ENCODE assay signal across 17 cellular contexts in genomic region chr4:53307819-53308773, GRCh38. TPM values are rescaled to one million over a fixed set of nuclear protein-coding genes. Genes with fewer than 3 reads are reported as not detected.
DNase-seq lines count a peak whose midpoint lies in the region; ATAC-seq, FAIRE-seq and TF ChIP-seq lines count a peak whose summit lies in the region.
"Had no signal": no experiment of that assay in that cellular context is flagged by ENCODE, and none has a peak within 500 bp of the region (broad histone marks: within the 10 kb centered on the region; RNA-seq: fewer than 3 reads in every experiment).

No MANE protein-coding gene starts in this region.

- H3K4me1 ChIP-seq in tibial artery = peaks cover 0 to 11% (median 0%) of the 10 kb centered on the region in 4 donors
- H3K4me1 ChIP-seq: SJSA1 had no signal

- peak; percentile 9 for DNase-seq in EH (ENCODE audit: low read depth)
- DNase-seq in Kasumi-1 (lab: John Stamatoyannopoulos, UW) = peak; percentile 100
- DNase-seq in dermis blood vessel endothelial cell = peak; percentile 8
- no peak for DNase-seq in D721Med (ENCODE audit: insufficient read length, low spot score)
- DNase-seq in tibial artery = no peak
- no peak for DNase-seq in MCF 10A (ENCODE audit: unreplicated experiment)
- DNase-seq in putamen (ENCODE audit: low spot score) = no peak
- DNase-seq: activated CD4-positive, alpha-beta T cell treated with anti-CD3 and anti-CD28 coated beads, Interleukin-2, amount 10 ng/mL, durations not matched to agents 24 days and 14 days; activated gamma-delta T cell treated with Interleukin-2 at 50 U/mL for 16 hours; DND-41; H9; NCI-H1105; NCI-H774; small intestine had no signal

- no peak overlapping the region for H3K27ac Mint-ChIP-seq in MCF 10A (ENCODE audit: low read depth, unreplicated experiment)
- H3K27ac Mint-ChIP-seq: activated CD4-positive, alpha-beta T cell treated with anti-CD3 and anti-CD28 coated beads, Interleukin-2, amount 10 ng/mL, durations not matched to agents 24 days and 14 days; H9 had no signal

- POLR2A ChIA-PET in MCF 10A (lab: Yijun Ruan, JAX) = interaction anchor here (0.7 kb wide), 1 partner anchor 75 kb away, joined by 3 read pairs; no protein-coding TSS in a partner anchor

- no peaks in the 10 kb centered on the region for H3K9me3 Mint-ChIP-seq in MCF 10A (ENCODE audit: unreplicated experiment)

- peak overlapping the region in 1 of 2 donors; percentile 7 for H3K4me3 ChIP-seq in tibial artery
- H3K4me3 ChIP-seq: SJSA1 had no signal

- H3K27ac ChIP-seq in tibial artery = peak overlapping the region in 1 of 2 donors; percentile 42
- H3K27ac ChIP-seq: SJSA1 had no signal

- H3K27me3 ChIP-seq in tibial artery = no peaks in the 10 kb centered on the region
- H3K27me3 ChIP-seq: SJSA1 had no signal

- ATAC-seq in GM21619 (IDR thresholded peaks at IDR 0.05; ENCODE audit: unreplicated experiment) = peak; percentile 65

- FAIRE-seq in D721Med (lab: Jason Lieb, UNC) = no peak
- FAIRE-seq: islet of Langerhans, small intestine had no signal

- CTCF ChIA-PET in MCF 10A (lab: Yijun Ruan, JAX) = interaction anchor here (0.6 kb wide), 2 partner anchors 17 to 49 kb away, joined by 3 to 4 read pairs; no protein-coding TSS in a partner anchor

- BruUV-seq in MCF 10A (replicated peaks; lab: Mats Ljungman, UMichigan) = no TSS peak

- peaks cover 0 to 4% (median 1%) of the 10 kb centered on the region in 3 donors for H3K36me3 ChIP-seq in tibial artery
- H3K36me3 ChIP-seq: SJSA1 had no signal

- H3K27me3 Mint-ChIP-seq in MCF 10A (ENCODE audit: insufficient read depth, unreplicated experiment) = no peaks in the 10 kb centered on the region
- H3K27me3 Mint-ChIP-seq: activated CD4-positive, alpha-beta T cell treated with anti-CD3 and anti-CD28 coated beads, Interleukin-2, amount 10 ng/mL, durations not matched to agents 24 days and 14 days had no signal

- TF ChIP-seq CTCF in D721Med (IDR thresholded peaks at IDR 0.05; ENCODE audit: insufficient read depth, missing control alignments) (no peak), tibial artery (IDR thresholded peaks at IDR 0.05) (no peak), MCF 10A (IDR thresholded peaks at IDR 0.05; ENCODE audit: unreplicated experiment) (no peak)

- no peak overlapping the region for H3K4me3 Mint-ChIP-seq in MCF 10A (ENCODE audit: unreplicated experiment)
- H3K4me3 Mint-ChIP-seq: activated CD4-positive, alpha-beta T cell treated with anti-CD3 and anti-CD28 coated beads, Interleukin-2, amount 10 ng/mL, durations not matched to agents 24 days and 14 days; H9 had no signal

- intact Hi-C loops in tibial artery (cut with DNase I; ENCODE audit: low total_unique reads) = no loop called here
- intact Hi-C loops in MCF 10A (cut with micrococcal nuclease) = no loop called here

- no peaks in the 10 kb centered on the region for H3K9me3 ChIP-seq in tibial artery
- H3K9me3 ChIP-seq: SJSA1 had no signal

- H3K36me3 Mint-ChIP-seq in MCF 10A (ENCODE audit: insufficient read depth, unreplicated experiment) = peaks cover 6% of the 10 kb centered on the region

- peaks cover 5% of the 10 kb centered on the region for H3K4me1 Mint-ChIP-seq in MCF 10A (ENCODE audit: insufficient read depth, unreplicated experiment)
- H3K4me1 Mint-ChIP-seq: activated CD4-positive, alpha-beta T cell treated with anti-CD3 and anti-CD28 coated beads, Interleukin-2, amount 10 ng/mL, durations not matched to agents 24 days and 14 days had no signal

RNA-seq across cellular contexts. Expression of gene SCFD2, which starts 57.8 kb away (rescaled TPM):
- total RNA-seq in dermis blood vessel endothelial cell (20.4 and 28.1 TPM in 2 replicates), MCF 10A (2022) (16.8 and 19.2 TPM in 2 replicates)

Comparison
In these comparisons a context has a peak if more than half of its experiments do, and no peak if none do; other contexts are left out.
1. DNase-seq: peak in EH (single experiment), Kasumi-1 (2 of 2) and dermis blood vessel endothelial cell (single experiment); none in D721Med (single experiment), tibial artery (0 of 2), MCF 10A (single experiment) and putamen (single experiment).